In the genomic region with DNA sequence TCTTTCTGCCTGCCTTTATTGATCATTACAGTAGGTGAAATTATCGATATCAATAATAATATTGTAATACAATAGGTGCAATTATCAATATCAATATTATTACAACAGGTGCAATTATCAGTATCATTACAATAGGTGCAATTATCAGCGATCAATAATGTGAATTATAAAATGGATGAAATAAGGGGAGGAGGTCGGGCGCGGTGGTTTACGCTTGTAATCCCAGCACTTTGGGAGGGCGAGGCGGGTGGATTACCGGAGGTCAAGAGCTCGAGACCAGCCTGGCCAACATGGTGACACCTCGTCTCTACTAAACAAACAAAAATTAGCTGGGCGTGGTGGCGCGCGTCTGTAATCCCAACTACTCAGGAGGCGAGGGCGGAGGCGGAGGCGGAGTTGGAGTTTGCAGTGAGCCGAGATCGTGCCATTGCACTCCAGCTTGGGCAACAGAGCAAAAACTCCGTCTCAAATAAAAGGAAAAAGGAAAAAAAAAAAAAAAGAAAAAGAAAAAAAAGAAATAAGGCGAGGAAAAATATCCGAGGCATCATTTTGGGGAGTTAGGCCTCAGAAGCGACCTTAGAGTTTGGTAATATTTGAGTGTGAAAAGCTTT, we compare ENCODE assay signal across 7 cellular contexts. TPM values are rescaled to one million over a fixed set of nuclear protein-coding genes. Genes with fewer than 3 reads are reported as not detected.
DNase-seq lines count a peak whose midpoint lies in the region; ATAC-seq, FAIRE-seq and TF ChIP-seq lines count a peak whose summit lies in the region.

No MANE protein-coding gene starts in this region.

- no peak overlapping the region for H2BK120ac ChIP-seq in H1 (replicated peaks; ENCODE audit: low read depth, low read length)

- peak overlapping the region; percentile 88 for H3K4me3 Mint-ChIP-seq in activated CD8-positive, alpha-beta T cell treated with anti-CD3 and anti-CD28 coated beads, Interleukin-2, amount 10 ng/mL, durations not matched to agents 7 days and 5 days

- peaks cover 37% of the 10 kb centered on the region for H3K4me1 Mint-ChIP-seq in activated CD8-positive, alpha-beta T cell treated with anti-CD3 and anti-CD28 coated beads, Interleukin-2, amount 10 ng/mL, durations not matched to agents 7 days and 5 days (ENCODE audit: low read depth)

- H2AK5ac ChIP-seq in H1 (ENCODE audit: low read depth, low read length): no peak overlapping the region

- H3K14ac ChIP-seq in H1 (ENCODE audit: insufficient read length): no peak overlapping the region

- H3K9me3 Mint-ChIP-seq in activated CD8-positive, alpha-beta T cell treated with anti-CD3 and anti-CD28 coated beads, Interleukin-2, amount 10 ng/mL, durations not matched to agents 7 days and 5 days (ENCODE audit: insufficient read depth): no peaks in the 10 kb centered on the region

- H3K4me1 ChIP-seq in H1 (replicated peaks in 1 of 4; ENCODE audit: control insufficient read depth in 3 of 4, insufficient read depth in 4 of 4, low read length in 3 of 4): peaks cover 0 to 6% (median 1%) of the 10 kb centered on the region in 4 experiments; a peak in 4 of 7 replicates

- CTCF ChIA-PET in activated CD8-positive, alpha-beta T cell treated with anti-CD3 and anti-CD28 coated beads, Interleukin-2, amount 10 ng/mL, durations not matched to agents 7 days and 5 days (lab: Charles Lee): interaction anchor here (0.5 to 2.9 kb wide), 10 partner anchors 10 to 821 kb away, joined by 3 to 14 read pairs (median 4); a partner anchor contains a TSS
- CTCF ChIA-PET in H1 (lab: Charles Lee; ENCODE audit: partially characterized antibody): interaction anchor here (0.6 kb wide), 2 partner anchors 244 to 1155 kb away, joined by 3 read pairs; no protein-coding TSS in a partner anchor

- no peak for TF ChIP-seq POLR2A in H1 (IDR thresholded peaks at IDR 0.05; ENCODE audit: control extremely low read depth in 1 of 2, low read depth in 2 of 2, low read length in 2 of 2)

- peaks cover 0 to 3% (median 0%) of the 10 kb centered on the region in 4 experiments; a peak in 3 of 8 replicates for H3K36me3 ChIP-seq in H1 (ENCODE audit: control insufficient read depth in 2 of 4, insufficient read depth in 4 of 4, low read length in 3 of 4)

- H4K8ac ChIP-seq in H1 (ENCODE audit: extremely low read depth, insufficient read depth, low read length): no peak overlapping the region

- no peaks in the 10 kb centered on the region for H3K23me2 ChIP-seq in H1 (ENCODE audit: low read depth, low read length)

- no peak overlapping the region for H3K56ac ChIP-seq in H1 (replicated peaks; ENCODE audit: insufficient read length, low read depth, low read length)

- 4% methylated on average over 24 of the region's 25 CpGs; no CpG with 5 or more reads in 1 of the 2 experiments for WGBS in H1 (ENCODE audit: extremely low coverage in 1 of 2, insufficient coverage in 1 of 2, insufficient read length in 1 of 2, insufficient replicate concordance in 2 of 2, low coverage in 1 of 2, low lambda C conversion rate in 2 of 2, missing lambda C conversion rate in 1 of 2), 2 experiments

- ATAC-seq in activated CD8-positive, alpha-beta T cell treated with anti-CD3 and anti-CD28 coated beads, Interleukin-2, amount 10 ng/mL, durations not matched to agents 7 days and 5 days: peak; percentile 44
- no peak for ATAC-seq in GM18498 (IDR thresholded peaks at IDR 0.05; ENCODE audit: unreplicated experiment)

- H3K27me3 ChIP-seq in H1 (replicated peaks in 1 of 4; ENCODE audit: control insufficient read depth in 3 of 4, extremely low read depth in 1 of 4, insufficient read depth in 3 of 4, low read length in 3 of 4): peaks cover 0 to 6% (median 4%) of the 10 kb centered on the region in 4 experiments; a peak in 5 of 7 replicates

- H3K23ac ChIP-seq in H1 (ENCODE audit: insufficient read length): no peak overlapping the region

- no peaks in the 10 kb centered on the region for H3K27me3 Mint-ChIP-seq in activated CD8-positive, alpha-beta T cell treated with anti-CD3 and anti-CD28 coated beads, Interleukin-2, amount 10 ng/mL, durations not matched to agents 7 days and 5 days (ENCODE audit: low read depth)

- no peak overlapping the region for H3K27ac ChIP-seq in H1 (ENCODE audit: low read depth, low read length)

- 0 out of 7 replicates have a peak overlapping the region, but pooled peaks of 1 of the 4 experiments have one; percentile 32 for H3K9ac ChIP-seq in H1 (replicated peaks in 1 of 4; ENCODE audit: extremely low read depth in 1 of 4, low read depth in 3 of 4, low read length in 3 of 4)

- H3K4ac ChIP-seq in H1 (replicated peaks; ENCODE audit: insufficient read length, low read depth, low read length): no peak overlapping the region

- POLR2A ChIA-PET in activated CD8-positive, alpha-beta T cell treated with anti-CD3 and anti-CD28 coated beads, Interleukin-2, amount 10 ng/mL, durations not matched to agents 7 days and 5 days (lab: Charles Lee): interaction anchor here (0.6 to 4.0 kb wide), 6 partner anchors 28 to 1140 kb away, joined by 3 to 33 read pairs (median 4); a partner anchor contains a TSS
- POLR2A ChIA-PET in H1 (lab: Charles Lee; ENCODE audit: partially characterized antibody): interaction anchor here (1.3 to 1.7 kb wide), 5 partner anchors 9 to 35 kb away, joined by 3 to 5 read pairs (median 3); a partner anchor contains a TSS

- no peak for FAIRE-seq in H1 (lab: Jason Lieb, UNC)

- no peak overlapping the region for H3K18ac ChIP-seq in H1 (ENCODE audit: extremely low read depth, low read length)

- 0 out of 2 replicates have a peak overlapping the region, but pooled peaks have one; percentile 36 for H2AFZ ChIP-seq in H1 (ENCODE audit: low read length)

- H4K5ac ChIP-seq in H1 (ENCODE audit: insufficient read length, low read depth, low read length): no peak overlapping the region

- TF ChIP-seq CTCF in HFF-Myc (IDR thresholded peaks at IDR 0.05; ENCODE audit: low read depth, low read length, missing control alignments): no peak
- TF ChIP-seq CTCF in H1 (IDR thresholded peaks at IDR 0.05; ENCODE audit: control extremely low read depth in 1 of 3, insufficient read depth in 1 of 3, low read depth in 1 of 3, low read length in 3 of 3): no peak

- no peak for TF ChIP-seq EP300 in H1 (IDR thresholded peaks at IDR 0.05; ENCODE audit: borderline replicate concordance in 1 of 2, low read depth in 2 of 2, low read length in 2 of 2)

- peaks cover 22% of the 10 kb centered on the region for H3K36me3 Mint-ChIP-seq in activated CD8-positive, alpha-beta T cell treated with anti-CD3 and anti-CD28 coated beads, Interleukin-2, amount 10 ng/mL, durations not matched to agents 7 days and 5 days (ENCODE audit: low read depth)

- TF ChIP-seq RAD21 in H1 (IDR thresholded peaks at IDR 0.05 in 1 of 2, conservative IDR thresholded peaks at IDR 0.05 in 1 of 2; ENCODE audit: low read depth in 2 of 2, low read length in 2 of 2): no peak

- peak overlapping the region; percentile 63 to 77 for H3K4me2 ChIP-seq in H1 (ENCODE audit: insufficient read depth in 1 of 2, low read depth in 2 of 2, low read length in 2 of 2)

- H3K79me2 ChIP-seq in H1 (ENCODE audit: control insufficient read depth in 1 of 2, insufficient read depth in 2 of 2, low read length in 2 of 2): peaks cover 15 to 40% of the 10 kb centered on the region in 2 experiments

- peak; percentile 25 for DNase-seq in HFF-Myc (ENCODE audit: extremely low read depth, low read depth)
- DNase-seq in NCI-H748 treated with DMSO at 0.1 percent for 48 hours (lab: John Stamatoyannopoulos, UW): peak; percentile 22
- peak; percentile 86 for DNase-seq in activated CD8-positive, alpha-beta T cell treated with anti-CD3 and anti-CD28 coated beads, Interleukin-2, amount 10 ng/mL, durations not matched to agents 7 days and 5 days
- peak; percentile 7 to 63 for DNase-seq in H1 (ENCODE audit: low read depth in 1 of 2, low spot score in 2 of 2)
- peak; percentile 40 for DNase-seq in midbrain (lab: John Stamatoyannopoulos, UW)
- DNase-seq in stimulated activated CD8-positive, alpha-beta memory T cell treated with anti-CD3 and anti-CD28 coated beads, Interleukin-2, amount 100 ng/mL, for 48 hours (ENCODE audit: low read depth in 2 of 2): peak; percentile 44 to 48

- peaks cover 2 to 6% of the 10 kb centered on the region in 2 experiments for H4K20me1 ChIP-seq in H1 (replicated peaks in 1 of 2; ENCODE audit: control insufficient read depth in 1 of 2, insufficient read depth in 2 of 2, low read length in 2 of 2)

- no peak overlapping the region for H2BK15ac ChIP-seq in H1 (ENCODE audit: low read length)

- H2BK5ac ChIP-seq in H1 (ENCODE audit: low read depth, low read length): no peak overlapping the region

- 0 out of 2 replicates have a peak, but pooled peaks cover 4% of the 10 kb centered on the region for H3K79me1 ChIP-seq in H1 (ENCODE audit: low read depth, low read length)

- no peak overlapping the region for H2BK20ac ChIP-seq in H1 (ENCODE audit: low read length)

- H3K4me3 ChIP-seq in HFF-Myc (replicated peaks; ENCODE audit: low read depth, low read length): peak overlapping the region; percentile 97
- peak overlapping the region; percentile 53 to 99 (median 90); a peak in 7 of 8 replicates for H3K4me3 ChIP-seq in H1 (ENCODE audit: extremely low read depth in 1 of 4, insufficient read depth in 2 of 4, low read depth in 3 of 4, low read length in 4 of 4)

- no peak overlapping the region for H2BK12ac ChIP-seq in H1 (ENCODE audit: low read depth, low read length)

- peak overlapping the region; percentile 96 for H3K27ac Mint-ChIP-seq in activated CD8-positive, alpha-beta T cell treated with anti-CD3 and anti-CD28 coated beads, Interleukin-2, amount 10 ng/mL, durations not matched to agents 7 days and 5 days

- no peak overlapping the region for H4K91ac ChIP-seq in H1 (replicated peaks; ENCODE audit: insufficient read length, low read length)

- no peaks in the 10 kb centered on the region for H3K9me3 ChIP-seq in H1 (ENCODE audit: insufficient read depth in 2 of 2, low read depth in 1 of 2, low read length in 1 of 2)

RNA-seq across cellular contexts. Expression of a gene that starts 0.6 kb away (rescaled TPM):
- 10 to 100 TPM; 69.0 to 74.8 TPM for total RNA-seq in activated CD8-positive, alpha-beta T cell treated with anti-CD3 and anti-CD28 coated beads, Interleukin-2, amount 10 ng/mL, durations not matched to agents 7 days and 5 days
- total RNA-seq in H1 (2021; fragmentation: NEBNext Ultra II Directional; extraction: Animal tissue kit (Norgen Biotek cat#: 25700)): 40.6 and 41.6 TPM in 2 replicates
- polyA plus RNA-seq in H1 (2011; rRNA removed): 11.8 and 17.5 TPM in 2 replicates
- 26.2 TPM for polyA plus RNA-seq in H1 (2011; cell fraction: cytosol; rRNA removed)
- 14.3 TPM for polyA plus RNA-seq in H1 (2011; cell fraction: nucleus; rRNA removed)
- polyA plus RNA-seq in H1 (2012, experiment 1 of 2): 22.0 to 36.7 TPM (median 29.9 TPM) in 4 replicates
- polyA plus RNA-seq in H1 (2012, experiment 2 of 2): 1.8 TPM
- 23.1 TPM for polyA plus RNA-seq in H1 (2013, experiment 1 of 2)
- polyA plus RNA-seq in H1 (2013, experiment 2 of 2): 23.7 TPM
- 7.5 and 10.5 TPM in 2 replicates for polyA minus RNA-seq in H1 (2011; rRNA and poly(A)+ RNA removed)
- polyA minus RNA-seq in H1 (2011; cell fraction: cytosol; rRNA and poly(A)+ RNA removed): 42.6 TPM
- polyA minus RNA-seq in H1 (2011; cell fraction: nucleus; rRNA and poly(A)+ RNA removed): 33.0 TPM

RNA-seq across cellular contexts. Expression of a gene that starts 32.4 kb away (rescaled TPM):
- 100 to 1,000 TPM; 123 to 127 TPM for total RNA-seq in activated CD8-positive, alpha-beta T cell treated with anti-CD3 and anti-CD28 coated beads, Interleukin-2, amount 10 ng/mL, durations not matched to agents 7 days and 5 days
- 137 and 161 TPM in 2 replicates for total RNA-seq in H1 (2021; fragmentation: NEBNext Ultra II Directional; extraction: Animal tissue kit (Norgen Biotek cat#: 25700))
- polyA plus RNA-seq in H1 (2011; rRNA removed): 26.7 and 52.2 TPM in 2 replicates
- 47.5 TPM for polyA plus RNA-seq in H1 (2011; cell fraction: cytosol; rRNA removed)
- 43.7 TPM for polyA plus RNA-seq in H1 (2011; cell fraction: nucleus; rRNA removed)
- 40.5 to 93.9 TPM (median 58.7 TPM) in 4 replicates for polyA plus RNA-seq in H1 (2012, experiment 1 of 2)
- 39.4 TPM for polyA plus RNA-seq in H1 (2012, experiment 2 of 2)
- polyA plus RNA-seq in H1 (2013, experiment 1 of 2): 240 TPM
- polyA plus RNA-seq in H1 (2013, experiment 2 of 2): 234 TPM
- 10.3 and 16.2 TPM in 2 replicates for polyA minus RNA-seq in H1 (2011; rRNA and poly(A)+ RNA removed)
- polyA minus RNA-seq in H1 (2011; cell fraction: cytosol; rRNA and poly(A)+ RNA removed): 12.6 TPM
- polyA minus RNA-seq in H1 (2011; cell fraction: nucleus; rRNA and poly(A)+ RNA removed): 9.9 TPM

Comparison
In these comparisons a context has a peak if more than half of its experiments do, and no peak if none do; other contexts are left out.
1. DNase-seq: peak in every context shown above with its lines; median percentile 86 in activated CD8-positive, alpha-beta T cell treated with anti-CD3 and anti-CD28 coated beads, Interleukin-2, amount 10 ng/mL, durations not matched to agents 7 days and 5 days; 46 in stimulated activated CD8-positive, alpha-beta memory T cell treated with anti-CD3 and anti-CD28 coated beads, Interleukin-2, amount 100 ng/mL, for 48 hours; 40 in midbrain; 35 in H1; 25 in HFF-Myc; 22 in NCI-H748 treated with DMSO at 0.1 percent for 48 hours.